ENCODE assay signal across 2 cellular contexts in the genomic region with DNA sequence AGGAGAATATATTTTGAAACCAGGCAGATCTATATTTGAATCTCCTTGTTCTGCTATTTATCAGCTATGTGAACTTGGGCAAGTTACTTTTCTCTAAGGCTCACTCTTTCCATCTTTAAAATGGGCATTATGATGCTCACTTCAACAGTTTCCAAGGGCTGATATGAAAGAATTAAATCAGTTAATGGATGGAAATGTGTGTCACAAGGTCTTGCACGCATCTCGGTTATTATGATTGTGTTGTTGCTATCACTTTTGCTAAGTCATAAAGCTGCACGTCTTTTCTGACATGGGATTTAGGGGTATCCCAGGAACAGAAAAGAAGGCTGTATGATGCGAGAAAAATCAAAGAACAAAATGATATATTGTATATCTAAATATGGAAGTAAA.
TF ChIP-seq lines count a peak whose summit lies in the region.

No MANE protein-coding gene starts in this region.

TF ChIP-seq in SK-N-SH, 30 proteins besides CTCF, POLR2A, EP300 and RAD21 (continued from another document):
- TF ChIP-seq MEF2A (IDR thresholded peaks at IDR 0.05; ENCODE audit: borderline replicate concordance, low read depth): no peak
- no peak for TF ChIP-seq TCF12 (IDR thresholded peaks at IDR 0.05)
- TF ChIP-seq MXI1 (IDR thresholded peaks at IDR 0.05; ENCODE audit: low read depth, low read length): no peak
- no peak for TF ChIP-seq TAF1 (IDR thresholded peaks at IDR 0.05; ENCODE audit: borderline replicate concordance, low read depth, low read length)
- no peak for TF ChIP-seq EZH2phosphoT487 (IDR thresholded peaks at IDR 0.05; ENCODE audit: borderline replicate concordance, low read depth)
- no peak for TF ChIP-seq SMC3 (IDR thresholded peaks at IDR 0.05; ENCODE audit: low read depth, low read length)
- TF ChIP-seq USF2 (IDR thresholded peaks at IDR 0.05; ENCODE audit: borderline replicate concordance, low read depth, low read length): no peak
- TF ChIP-seq RXRA (IDR thresholded peaks at IDR 0.05; ENCODE audit: borderline replicate concordance, low read depth): no peak
- TF ChIP-seq, protein P1, sequence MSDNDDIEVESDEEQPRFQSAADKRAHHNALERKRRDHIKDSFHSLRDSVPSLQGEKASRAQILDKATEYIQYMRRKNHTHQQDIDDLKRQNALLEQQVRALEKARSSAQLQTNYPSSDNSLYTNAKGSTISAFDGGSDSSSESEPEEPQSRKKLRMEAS (IDR thresholded peaks at IDR 0.05; ENCODE audit: low read depth): no peak
- no peak for TF ChIP-seq GABPA (IDR thresholded peaks at IDR 0.05; ENCODE audit: low read depth)
- TF ChIP-seq POLR2AphosphoS5 (IDR thresholded peaks at IDR 0.05; ENCODE audit: low read depth, low read length): no peak

TF ChIP-seq in SK-N-SH treated with all-trans-retinoic acid at 6 μM for 48 hours, 23 proteins besides CTCF, POLR2A, EP300 and RAD21 (continued from another document):
- no peak for TF ChIP-seq ISL1 (CRISPR knock-in tag; IDR thresholded peaks at IDR 0.05)
- TF ChIP-seq, protein P2, sequence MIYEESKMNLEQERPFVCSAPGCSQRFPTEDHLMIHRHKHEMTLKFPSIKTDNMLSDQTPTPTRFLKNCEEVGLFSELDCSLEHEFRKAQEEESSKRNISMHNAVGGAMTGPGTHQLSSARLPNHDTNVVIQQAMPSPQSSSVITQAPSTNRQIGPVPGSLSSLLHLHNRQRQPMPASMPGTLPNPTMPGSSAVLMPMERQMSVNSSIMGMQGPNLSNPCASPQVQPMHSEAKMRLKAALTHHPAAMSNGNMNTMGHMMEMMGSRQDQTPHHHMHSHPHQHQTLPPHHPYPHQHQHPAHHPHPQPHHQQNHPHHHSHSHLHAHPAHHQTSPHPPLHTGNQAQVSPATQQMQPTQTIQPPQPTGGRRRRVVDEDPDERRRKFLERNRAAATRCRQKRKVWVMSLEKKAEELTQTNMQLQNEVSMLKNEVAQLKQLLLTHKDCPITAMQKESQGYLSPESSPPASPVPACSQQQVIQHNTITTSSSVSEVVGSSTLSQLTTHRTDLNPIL (CRISPR knock-in tag; IDR thresholded peaks at IDR 0.05; ENCODE audit: low read depth): no peak
- TF ChIP-seq ARNTL (CRISPR knock-in tag; IDR thresholded peaks at IDR 0.05; ENCODE audit: borderline replicate concordance, low read depth): no peak
- no peak for TF ChIP-seq PPARA (CRISPR knock-in tag; IDR thresholded peaks at IDR 0.05; ENCODE audit: borderline replicate concordance)
- no peak for TF ChIP-seq ZNF565 (CRISPR knock-in tag; conservative IDR thresholded peaks at IDR 0.05; ENCODE audit: low read depth)
- no peak for TF ChIP-seq SNAI2 (CRISPR knock-in tag; IDR thresholded peaks at IDR 0.05)
